Comparison of ENCODE assay signal across 8 cellular contexts in the genomic region with DNA sequence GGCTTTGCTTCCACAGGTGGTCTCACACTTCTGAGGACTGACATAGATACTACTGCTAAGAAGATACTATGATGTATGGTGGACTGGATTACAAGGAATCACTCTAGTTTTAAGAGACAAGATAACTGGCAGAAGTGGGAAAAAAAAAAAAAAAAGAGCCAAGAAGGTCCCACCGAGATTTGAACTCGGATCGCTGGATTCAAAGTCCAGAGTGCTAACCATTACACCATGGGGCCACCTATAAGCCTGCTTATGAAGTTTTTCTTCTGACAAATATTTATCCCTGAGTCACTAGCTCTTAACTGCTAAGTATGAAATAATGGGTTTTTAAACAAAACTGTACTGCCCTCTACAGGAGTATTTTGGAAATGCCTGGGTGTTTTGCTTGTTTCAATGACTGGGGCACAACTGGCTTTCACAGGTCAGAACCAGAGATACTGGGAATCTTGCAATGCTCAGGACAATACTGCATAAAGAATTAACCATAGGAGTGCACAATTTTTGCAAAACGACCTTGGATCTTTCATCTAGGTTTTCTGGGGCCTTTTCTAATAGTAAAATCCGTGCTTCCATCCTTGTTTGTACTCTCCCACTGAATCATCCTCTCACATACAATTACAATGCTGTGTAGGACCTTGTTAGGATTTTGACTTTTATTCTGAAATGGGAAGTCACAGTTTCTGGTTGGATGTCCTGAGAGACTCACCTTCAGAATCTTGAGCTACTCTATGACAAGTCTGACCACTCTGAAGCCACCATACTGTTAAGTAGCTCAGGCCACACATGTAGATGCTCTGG.
DNase-seq lines count a peak whose midpoint lies in the region; ATAC-seq and TF ChIP-seq lines count a peak whose summit lies in the region.

No MANE protein-coding gene starts in this region.

- H3K4me1 ChIP-seq in gastroesophageal sphincter (peaks cover 0 to 19% (median 0%) of the 10 kb centered on the region in 3 donors), parathyroid adenoma (no peaks in the 10 kb centered on the region)

- peaks cover 5% of the 10 kb centered on the region for H3K27me3 Mint-ChIP-seq in IgD-negative memory B cell
- peaks cover 12% of the 10 kb centered on the region for H3K27me3 Mint-ChIP-seq in activated T-helper 1 cell treated with anti-CD3 and anti-CD28 coated beads, Interleukin-12 subunit alpha, Interleukin-12 subunit beta, Interleukin-2, Interleukin-4 antibody, amounts not matched to agents 30 ng/mL and 10 ng/mL and 1 ng/mL, durations not matched to agents 14 hours and 24 hours and 36 hours (ENCODE audit: insufficient read depth)

- no peak overlapping the region for H2AFZ ChIP-seq in parathyroid adenoma

- peak; percentile 41 for ATAC-seq in GM19467 (IDR thresholded peaks at IDR 0.05; ENCODE audit: unreplicated experiment)
- peak; percentile 87 for ATAC-seq in gastroesophageal sphincter
- ATAC-seq in GM19463 (IDR thresholded peaks at IDR 0.05; ENCODE audit: unreplicated experiment) = no peak

- TF ChIP-seq CTCF in gastroesophageal sphincter (IDR thresholded peaks at IDR 0.05) (peak; percentile 67 to 87 (median 83)), parathyroid adenoma (IDR thresholded peaks at IDR 0.05) (peak; percentile 86)

- no peaks in the 10 kb centered on the region for H3K79me2 ChIP-seq in parathyroid adenoma

- H3K36me3 Mint-ChIP-seq in IgD-negative memory B cell = no peaks in the 10 kb centered on the region
- no peaks in the 10 kb centered on the region for H3K36me3 Mint-ChIP-seq in activated T-helper 1 cell treated with anti-CD3 and anti-CD28 coated beads, Interleukin-12 subunit alpha, Interleukin-12 subunit beta, Interleukin-2, Interleukin-4 antibody, amounts not matched to agents 30 ng/mL and 10 ng/mL and 1 ng/mL, durations not matched to agents 14 hours and 24 hours and 36 hours (ENCODE audit: low read depth)

- no peaks in the 10 kb centered on the region for H3K9me3 Mint-ChIP-seq in IgD-negative memory B cell
- H3K9me3 Mint-ChIP-seq in activated T-helper 1 cell treated with anti-CD3 and anti-CD28 coated beads, Interleukin-12 subunit alpha, Interleukin-12 subunit beta, Interleukin-2, Interleukin-4 antibody, amounts not matched to agents 30 ng/mL and 10 ng/mL and 1 ng/mL, durations not matched to agents 14 hours and 24 hours and 36 hours = no peaks in the 10 kb centered on the region

- H3K27ac Mint-ChIP-seq in IgD-negative memory B cell = peak overlapping the region; percentile 65 to 80 (median 73)
- peak overlapping the region; percentile 65 for H3K27ac Mint-ChIP-seq in activated T-helper 1 cell treated with anti-CD3 and anti-CD28 coated beads, Interleukin-12 subunit alpha, Interleukin-12 subunit beta, Interleukin-2, Interleukin-4 antibody, amounts not matched to agents 30 ng/mL and 10 ng/mL and 1 ng/mL, durations not matched to agents 14 hours and 24 hours and 36 hours

- no peak overlapping the region for H3K9ac ChIP-seq in parathyroid adenoma

- H3K36me3 ChIP-seq in gastroesophageal sphincter (no peaks in the 10 kb centered on the region), parathyroid adenoma (ENCODE audit: control insufficient read depth, insufficient read depth, low read length) (no peaks in the 10 kb centered on the region)

- no peak for TF ChIP-seq POLR2A in gastroesophageal sphincter (IDR thresholded peaks at IDR 0.05)

- H3K27me3 ChIP-seq in gastroesophageal sphincter = peaks cover 31% of the 10 kb centered on the region
- H3K27me3 ChIP-seq in parathyroid adenoma (ENCODE audit: control insufficient read depth, insufficient read depth, low read length) = no peaks in the 10 kb centered on the region

- H3K4me2 ChIP-seq in parathyroid adenoma (ENCODE audit: low read length) = no peak overlapping the region

- peak overlapping the region in 1 of 4 donors; percentile 42 for H3K4me3 Mint-ChIP-seq in IgD-negative memory B cell
- H3K4me3 Mint-ChIP-seq in activated T-helper 1 cell treated with anti-CD3 and anti-CD28 coated beads, Interleukin-12 subunit alpha, Interleukin-12 subunit beta, Interleukin-2, Interleukin-4 antibody, amounts not matched to agents 30 ng/mL and 10 ng/mL and 1 ng/mL, durations not matched to agents 14 hours and 24 hours and 36 hours = no peak overlapping the region

- H3K4me3 ChIP-seq in gastroesophageal sphincter (no peak overlapping the region), parathyroid adenoma (ENCODE audit: low read depth, low read length) (no peak overlapping the region)

- H3K4me1 Mint-ChIP-seq in IgD-negative memory B cell = peaks cover 16 to 26% (median 18%) of the 10 kb centered on the region in 3 donors
- peaks cover 42% of the 10 kb centered on the region for H3K4me1 Mint-ChIP-seq in activated T-helper 1 cell treated with anti-CD3 and anti-CD28 coated beads, Interleukin-12 subunit alpha, Interleukin-12 subunit beta, Interleukin-2, Interleukin-4 antibody, amounts not matched to agents 30 ng/mL and 10 ng/mL and 1 ng/mL, durations not matched to agents 14 hours and 24 hours and 36 hours (ENCODE audit: low read depth)

- H3K9me3 ChIP-seq in gastroesophageal sphincter = no peaks in the 10 kb centered on the region
- no peaks in the 10 kb centered on the region for H3K9me3 ChIP-seq in parathyroid adenoma (ENCODE audit: control insufficient read depth, low read length)

- H3K27ac ChIP-seq in gastroesophageal sphincter (no peak overlapping the region), parathyroid adenoma (no peak overlapping the region)

- WGBS in gastroesophageal sphincter (ENCODE audit: low coverage in 1 of 2), 2 donors = 5% methylated on average over 5 of the region's 5 CpGs

- TF ChIP-seq EP300 in gastroesophageal sphincter (IDR thresholded peaks at IDR 0.05) = no peak

- intact Hi-C loops in activated T-helper 1 cell treated with anti-CD3 and anti-CD28 coated beads, Interleukin-12 subunit alpha, Interleukin-12 subunit beta, Interleukin-2, Interleukin-4 antibody, amounts not matched to agents 30 ng/mL and 10 ng/mL and 1 ng/mL, durations not matched to agents 14 hours and 24 hours and 36 hours (cut with micrococcal nuclease) = loop anchor here (1.0 kb wide), 7 partner anchors 11 to 669 kb away; a partner anchor contains a TSS

- DNase-seq in D341Med (ENCODE audit: low spot score) (peak; percentile 59), NOMO-1 treated with dmso at 0.1 percent for 144 hours (lab: John Stamatoyannopoulos, UW; ENCODE audit: unreplicated experiment) (peak; percentile 78)
- peak; percentile 58 for DNase-seq in activated T-helper 1 cell treated with anti-CD3 and anti-CD28 coated beads, Interleukin-12 subunit alpha, Interleukin-12 subunit beta, Interleukin-2, Interleukin-4 antibody, amounts not matched to agents 30 ng/mL and 10 ng/mL and 1 ng/mL, durations not matched to agents 14 hours and 24 hours and 36 hours (ENCODE audit: low spot score)
